Comparison of ENCODE assay signal across 1 cellular context in the genomic region with DNA sequence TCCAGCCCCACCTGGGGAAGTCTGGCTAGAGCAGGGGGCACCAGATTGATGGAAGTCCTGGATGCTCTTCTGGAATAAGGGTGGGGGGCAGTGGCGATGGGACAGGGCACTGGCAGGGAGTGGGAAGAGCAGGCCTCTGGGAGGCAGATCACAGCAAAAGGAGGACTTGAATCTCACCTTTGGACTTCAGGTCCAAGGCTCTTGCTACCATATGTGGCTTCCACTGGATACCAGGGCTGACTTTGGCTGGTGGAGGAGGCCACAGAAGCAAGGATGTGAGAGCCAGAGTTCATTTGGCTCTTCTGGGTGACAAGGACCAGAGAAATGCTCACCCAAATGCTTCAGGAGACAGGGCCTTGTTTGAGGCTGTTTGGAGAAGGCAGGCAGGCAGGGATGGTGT.
TF ChIP-seq lines count a peak whose summit lies in the region.

No MANE protein-coding gene starts in this region.

TF ChIP-seq in K562, 482 proteins besides CTCF, POLR2A, EP300 and RAD21:
- TF ChIP-seq ZNF444 (CRISPR knock-in tag; IDR thresholded peaks at IDR 0.05) (no peak), NRF1 (conservative IDR thresholded peaks at IDR 0.05 in 1 of 2, IDR thresholded peaks at IDR 0.05 in 1 of 2) (no peak), TBL1XR1 (IDR thresholded peaks at IDR 0.05; ENCODE audit: low read length in 2 of 2) (no peak), OTX1 (CRISPR knock-in tag; IDR thresholded peaks at IDR 0.05) (no peak), GABPB1 (CRISPR knock-in tag; IDR thresholded peaks at IDR 0.05) (no peak), MTA2 (IDR thresholded peaks at IDR 0.05; ENCODE audit: low read depth) (no peak), ZZZ3 (IDR thresholded peaks at IDR 0.05) (no peak), SIRT6 (IDR thresholded peaks at IDR 0.05; ENCODE audit: low read depth, low read length) (no peak), SRSF1 (IDR thresholded peaks at IDR 0.05; ENCODE audit: low read depth, low read length) (no peak), SMC3 (conservative IDR thresholded peaks at IDR 0.05; ENCODE audit: insufficient read depth, low read depth, low read length) (no peak), CBX5 (IDR thresholded peaks at IDR 0.05; ENCODE audit: borderline replicate concordance, low read depth) (no peak), ASH1L (IDR thresholded peaks at IDR 0.05; ENCODE audit: borderline replicate concordance, low read depth, partially characterized antibody) (no peak), ZNF134 (CRISPR knock-in tag; conservative IDR thresholded peaks at IDR 0.05) (no peak), ZNF217 (CRISPR knock-in tag; IDR thresholded peaks at IDR 0.05) (no peak), ZNF253 (CRISPR knock-in tag; conservative IDR thresholded peaks at IDR 0.05) (no peak)
- TF ChIP-seq, protein P1, sequence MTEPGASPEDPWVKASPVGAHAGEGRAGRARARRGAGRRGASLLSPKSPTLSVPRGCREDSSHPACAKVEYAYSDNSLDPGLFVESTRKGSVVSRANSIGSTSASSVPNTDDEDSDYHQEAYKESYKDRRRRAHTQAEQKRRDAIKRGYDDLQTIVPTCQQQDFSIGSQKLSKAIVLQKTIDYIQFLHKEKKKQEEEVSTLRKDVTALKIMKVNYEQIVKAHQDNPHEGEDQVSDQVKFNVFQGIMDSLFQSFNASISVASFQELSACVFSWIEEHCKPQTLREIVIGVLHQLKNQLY (CRISPR knock-in tag; conservative IDR thresholded peaks at IDR 0.05): no peak
